In the genomic region with DNA sequence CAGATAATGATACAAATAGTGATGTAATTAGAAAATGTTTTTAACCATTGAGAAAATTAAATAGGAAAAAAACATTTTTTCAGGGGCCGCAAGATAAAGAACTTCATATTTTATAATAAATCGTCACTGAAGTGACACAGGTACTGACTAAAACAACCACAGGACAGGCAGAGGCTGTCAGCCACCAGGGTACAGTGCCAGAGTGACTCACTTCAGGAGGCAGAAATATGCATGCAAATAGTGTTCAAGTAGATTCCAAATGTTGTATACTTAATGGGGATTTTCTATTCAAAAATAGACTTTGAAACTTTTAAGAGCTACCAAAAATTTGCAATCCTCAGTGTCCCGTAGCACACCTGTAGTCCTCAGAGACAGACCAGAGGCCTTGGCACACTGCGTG, we compare ENCODE assay signal across 16 cellular contexts.
DNase-seq lines count a peak whose midpoint lies in the region; ATAC-seq, FAIRE-seq and TF ChIP-seq lines count a peak whose summit lies in the region.
"Had no signal": no experiment of that assay in that cellular context is flagged by ENCODE, and none has a peak within 500 bp of the region (broad histone marks: within the 10 kb centered on the region; RNA-seq: fewer than 3 reads in every experiment).

No MANE protein-coding gene starts in this region.

- intact Hi-C loops in kidney (cut with DNase I) = no loop called here

- H3K4me3 ChIP-seq in GM23248 (no peak overlapping the region), kidney (ENCODE audit: low read length in 2 of 2) (no peak overlapping the region)
- H3K4me3 ChIP-seq: heart right ventricle, spleen had no signal

- H3K27ac ChIP-seq in GM23248 = no peak overlapping the region
- H3K27ac ChIP-seq in kidney (ENCODE audit: low read depth in 2 of 2, low read length in 2 of 2) = peak overlapping the region; percentile 30 to 32
- H3K27ac ChIP-seq: heart right ventricle, parathyroid adenoma, spleen had no signal

- H3K9ac ChIP-seq in GM23248 (no peak overlapping the region), kidney (ENCODE audit: low read length in 2 of 2) (no peak overlapping the region)
- H3K9ac ChIP-seq: parathyroid adenoma had no signal

- H3F3A ChIP-seq in GM23248 (ENCODE audit: insufficient read depth) = no peaks in the 10 kb centered on the region

- FAIRE-seq in kidney (lab: Jason Lieb, UNC) = no peak
- FAIRE-seq in frontal cortex (lab: Jason Lieb, UNC) = no peak
- FAIRE-seq: H1 had no signal

- no peak overlapping the region for H3K4me2 ChIP-seq in GM23248 (ENCODE audit: unreplicated experiment)

- no peaks in the 10 kb centered on the region for H4K20me1 ChIP-seq in GM23248 (ENCODE audit: insufficient read depth)

- H3K9me3 ChIP-seq in GM23248 (ENCODE audit: low read depth) = no peaks in the 10 kb centered on the region
- H3K9me3 ChIP-seq in kidney (ENCODE audit: control insufficient read depth in 1 of 2, low read length in 2 of 2) = no peaks in the 10 kb centered on the region
- H3K9me3 ChIP-seq: heart right ventricle, spleen had no signal

- no peaks in the 10 kb centered on the region for H3K9me2 ChIP-seq in GM23248 (ENCODE audit: insufficient read depth)

- in situ Hi-C loops in GM23248 (cut with MboI) = no loop called here

- no peaks in the 10 kb centered on the region for H3K79me2 ChIP-seq in GM23248 (ENCODE audit: insufficient read depth)
- H3K79me2 ChIP-seq: parathyroid adenoma had no signal

- H3K36me3 ChIP-seq in GM23248 (ENCODE audit: low read depth) = no peaks in the 10 kb centered on the region
- H3K36me3 ChIP-seq in kidney (ENCODE audit: control insufficient read depth in 1 of 2, insufficient read depth in 2 of 2, low read length in 2 of 2) = no peaks in the 10 kb centered on the region
- H3K36me3 ChIP-seq: heart right ventricle, spleen had no signal

- TF ChIP-seq CTCF in kidney (IDR thresholded peaks at IDR 0.05; ENCODE audit: borderline replicate concordance, extremely low read depth, insufficient read depth) = no peak

- DNase-seq in GM23248 (peak; percentile 14), kidney (no peak), MV-4-11 (lab: John Stamatoyannopoulos, UW) (no peak), NCI-H524 (lab: John Stamatoyannopoulos, UW) (no peak), frontal cortex (ENCODE audit: low spot score in 2 of 2) (no peak), DMS79 (lab: John Stamatoyannopoulos, UW) (no peak)
- DNase-seq: activated CD4-positive, alpha-beta memory T cell treated with anti-CD3 and anti-CD28 coated beads for 36 hours; anterior cingulate cortex; heart right ventricle; NCI-H1048; spleen; T-helper 9 cell had no signal

- peaks cover 65% of the 10 kb centered on the region for H3K27me3 ChIP-seq in GM23248 (replicated peaks; ENCODE audit: insufficient read depth)

- 75 to 84% methylated on average over 4 of the region's 4 CpGs for WGBS in GM23248 (ENCODE audit: low coverage in 1 of 2, low lambda C conversion rate in 2 of 2, missing lambda C conversion rate in 2 of 2), 2 experiments

- H2AFZ ChIP-seq in GM23248 = no peak overlapping the region
- H2AFZ ChIP-seq: parathyroid adenoma had no signal

- ATAC-seq in GM18499 (IDR thresholded peaks at IDR 0.05; ENCODE audit: insufficient read depth, unreplicated experiment) (peak; percentile 75), HG03378 (IDR thresholded peaks at IDR 0.05; ENCODE audit: unreplicated experiment) (peak; percentile 76)
- ATAC-seq: heart right ventricle had no signal

- H3K4me1 ChIP-seq in GM23248 (ENCODE audit: insufficient read depth) = no peaks in the 10 kb centered on the region
- peaks cover 0 to 3% of the 10 kb centered on the region in 2 donors for H3K4me1 ChIP-seq in kidney (ENCODE audit: control insufficient read depth in 1 of 2, insufficient read depth in 1 of 2, low read depth in 1 of 2, low read length in 2 of 2)
- H3K4me1 ChIP-seq: heart right ventricle, parathyroid adenoma, spleen had no signal
